25 cellular contexts compared by ENCODE assay signal in genomic region chr19:5942991-5943390, GRCh38. TPM values are rescaled to one million over a fixed set of nuclear protein-coding genes. Genes with fewer than 3 reads are reported as not detected.
DNase-seq lines count a peak whose midpoint lies in the region; ATAC-seq and TF ChIP-seq lines count a peak whose summit lies in the region.
"Had no signal": no experiment of that assay in that cellular context is flagged by ENCODE, and none has a peak within 500 bp of the region (broad histone marks: within the 10 kb centered on the region; RNA-seq: fewer than 3 reads in every experiment).

No MANE protein-coding gene starts in this region.

- H3K27ac Mint-ChIP-seq in GM23338 (peak overlapping the region; percentile 73; the same call in 1 of the 2 replicates), T-helper 17 cell (peak overlapping the region; percentile 97), neural progenitor cell (peak overlapping the region; percentile 96), WTC11 (no peak overlapping the region), T-cell (no peak overlapping the region)
- H3K27ac Mint-ChIP-seq: T-helper 2 cell treated with Interferon-gamma antibody and Interleukin-4, amounts not matched to agents 5 μg/mL and 100 μg/mL, for 36 hours had no signal

- CTCF ChIA-PET in WTC11 (lab: Charles Lee) = interaction anchor here (1.0 to 1.7 kb wide), 3 partner anchors 25 to 139 kb away, joined by 4 to 8 read pairs (median 4); no protein-coding TSS in a partner anchor
- CTCF ChIA-PET in T-cell (lab: Charles Lee) = no interaction called here

- no peaks in the 10 kb centered on the region for H3K9me2 ChIP-seq in GM23338 (ENCODE audit: insufficient read depth)
- H3K9me2 ChIP-seq: SK-N-SH had no signal

- H3K4me1 Mint-ChIP-seq in GM23338 = peaks cover 40% of the 10 kb centered on the region
- H3K4me1 Mint-ChIP-seq in T-helper 17 cell = peaks cover 23% of the 10 kb centered on the region
- peaks cover 49% of the 10 kb centered on the region for H3K4me1 Mint-ChIP-seq in neural progenitor cell
- H3K4me1 Mint-ChIP-seq in WTC11 = peaks cover 13% of the 10 kb centered on the region
- H3K4me1 Mint-ChIP-seq in T-cell = peaks cover 31 to 43% (median 37%) of the 10 kb centered on the region in 3 donors

- no peak overlapping the region for H3K9ac ChIP-seq in neural progenitor cell
- H3K9ac ChIP-seq: SK-N-SH had no signal

- TF ChIP-seq POLR2A in gastroesophageal sphincter (IDR thresholded peaks at IDR 0.05) = no peak

- H3K27ac ChIP-seq in GM23338 (ENCODE audit: low read depth) (no peak overlapping the region), gastroesophageal sphincter (peak overlapping the region in 3 of 4 donors; percentile 66 to 79 (median 67)), neural progenitor cell (no peak overlapping the region)
- H3K27ac ChIP-seq: C4-2B, foreskin keratinocyte, lower lobe of right lung, thyroid gland had no signal

- H3K4me3 ChIP-seq in GM23338 = no peak overlapping the region
- H3K4me3 ChIP-seq in gastroesophageal sphincter = no peak overlapping the region
- no peak overlapping the region for H3K4me3 ChIP-seq in neural progenitor cell
- H3K4me3 ChIP-seq: GM12878, lower lobe of right lung, thyroid gland had no signal

- H3F3A ChIP-seq in GM23338 (replicated peaks; ENCODE audit: low read depth) (no peaks in the 10 kb centered on the region), neural progenitor cell (ENCODE audit: low read depth) (peaks cover 2% of the 10 kb centered on the region)

- POLR2A ChIA-PET in WTC11 (lab: Charles Lee) (no interaction called here), T-cell (lab: Charles Lee) (no interaction called here)

- DNase-seq in GM23338 (ENCODE audit: low spot score) (no peak), T-helper 17 cell (no peak), neural progenitor cell (ENCODE audit: low spot score) (no peak), WTC11 (ENCODE audit: low spot score) (no peak), T-cell (no peak)
- DNase-seq: activated CD4-positive, alpha-beta T cell treated with anti-CD3 and anti-CD28 coated beads for 48 hours; DND-41; foreskin keratinocyte; H7; islet precursor cell; lower lobe of right lung; NCI-H1092; NCI-H1930; NCI-H345; NCI-H748 treated with DMSO at 0.1 percent for 48 hours; SK-N-SH; stimulated activated naive CD8-positive, alpha-beta T cell treated with anti-CD3 and anti-CD28 coated beads, Interleukin-15, Interleukin-2, amounts not matched to agents 100 U/mL and 50 U/mL, for 24 hours; thyroid gland had no signal

- H3K36me3 ChIP-seq in GM23338 (ENCODE audit: insufficient read depth) = peaks cover 8% of the 10 kb centered on the region; the same call in 1 of the 2 replicates
- H3K36me3 ChIP-seq in gastroesophageal sphincter = peaks cover 0 to 39% of the 10 kb centered on the region in 2 donors
- H3K36me3 ChIP-seq in neural progenitor cell = no peaks in the 10 kb centered on the region

- WGBS in gastroesophageal sphincter (ENCODE audit: low coverage in 1 of 2), 2 donors = 31 to 62% methylated on average over 4 to 5 of the region's 9 CpGs

- no peaks in the 10 kb centered on the region for H3K9me3 Mint-ChIP-seq in GM23338
- H3K9me3 Mint-ChIP-seq in neural progenitor cell = no peaks in the 10 kb centered on the region
- H3K9me3 Mint-ChIP-seq in WTC11 = no peaks in the 10 kb centered on the region
- H3K9me3 Mint-ChIP-seq in T-cell = no peaks in the 10 kb centered on the region
- H3K9me3 Mint-ChIP-seq: T-helper 2 cell treated with Interferon-gamma antibody and Interleukin-4, amounts not matched to agents 5 μg/mL and 100 μg/mL, for 36 hours had no signal

- ATAC-seq in GM23338 (no peak), T-helper 17 cell (no peak), gastroesophageal sphincter (no peak), WTC11 (no peak), GM19328 (IDR thresholded peaks at IDR 0.05; ENCODE audit: unreplicated experiment) (no peak), T-cell (replicated peaks in 1 of 4) (no peak), GM19035 (IDR thresholded peaks at IDR 0.05; ENCODE audit: unreplicated experiment) (no peak)
- ATAC-seq: foreskin keratinocyte, GM12878, lower lobe of right lung had no signal

- no peaks in the 10 kb centered on the region for H3K27me3 ChIP-seq in GM23338 (ENCODE audit: insufficient read depth)
- H3K27me3 ChIP-seq in gastroesophageal sphincter = no peaks in the 10 kb centered on the region
- H3K27me3 ChIP-seq in neural progenitor cell = no peaks in the 10 kb centered on the region
- H3K27me3 ChIP-seq: foreskin keratinocyte, thyroid gland had no signal

- no peak overlapping the region for H3K4me2 ChIP-seq in GM23338
- H3K4me2 ChIP-seq in neural progenitor cell = no peak overlapping the region
- H3K4me2 ChIP-seq: SK-N-SH had no signal

- H2AFZ ChIP-seq in GM23338 (no peak overlapping the region), neural progenitor cell (replicated peaks) (no peak overlapping the region)

- H3K4me1 ChIP-seq in GM23338 (ENCODE audit: insufficient read depth) (no peaks in the 10 kb centered on the region; the same call in 1 of the 2 replicates), gastroesophageal sphincter (peaks cover 0 to 76% (median 40%) of the 10 kb centered on the region in 3 donors), neural progenitor cell (peaks cover 13% of the 10 kb centered on the region)
- H3K4me1 ChIP-seq: foreskin keratinocyte had no signal

- peaks cover 36% of the 10 kb centered on the region for H4K20me1 ChIP-seq in GM23338 (replicated peaks; ENCODE audit: insufficient read depth)
- peaks cover 98% of the 10 kb centered on the region for H4K20me1 ChIP-seq in neural progenitor cell (ENCODE audit: low read depth)

- H3K4me3 Mint-ChIP-seq in GM23338 (no peak overlapping the region), T-helper 17 cell (peak overlapping the region; percentile 15), neural progenitor cell (no peak overlapping the region), WTC11 (no peak overlapping the region), T-cell (no peak overlapping the region)
- H3K4me3 Mint-ChIP-seq: activated naive CD8-positive, alpha-beta T cell; T-helper 2 cell treated with Interferon-gamma antibody and Interleukin-4, amounts not matched to agents 5 μg/mL and 100 μg/mL, for 36 hours had no signal

- TF ChIP-seq CTCF in GM23338 (conservative IDR thresholded peaks at IDR 0.05; ENCODE audit: low read depth in 2 of 2) (no peak), gastroesophageal sphincter (IDR thresholded peaks at IDR 0.05) (no peak), neural progenitor cell (IDR thresholded peaks at IDR 0.05) (no peak), WTC11 (IDR thresholded peaks at IDR 0.05) (no peak)

- H3K9me3 ChIP-seq in T-helper 17 cell (ENCODE audit: control insufficient read depth, low read length, poor library complexity, severe bottlenecking) (no peaks in the 10 kb centered on the region), gastroesophageal sphincter (no peaks in the 10 kb centered on the region), neural progenitor cell (ENCODE audit: low read depth) (no peaks in the 10 kb centered on the region)
- H3K9me3 ChIP-seq: lower lobe of right lung, SK-N-SH, thyroid gland had no signal

- no peak for TF ChIP-seq EP300 in gastroesophageal sphincter (IDR thresholded peaks at IDR 0.05)

- H3K79me2 ChIP-seq in GM23338 (replicated peaks; ENCODE audit: insufficient read depth) = peaks cover 86% of the 10 kb centered on the region
- H3K79me2 ChIP-seq in neural progenitor cell (ENCODE audit: low read depth) = peaks cover 69% of the 10 kb centered on the region

- peaks cover 17% of the 10 kb centered on the region for H3K27me3 Mint-ChIP-seq in GM23338 (ENCODE audit: insufficient read depth, low read depth, poor library complexity)
- no peaks in the 10 kb centered on the region for H3K27me3 Mint-ChIP-seq in T-helper 17 cell
- no peaks in the 10 kb centered on the region for H3K27me3 Mint-ChIP-seq in neural progenitor cell (ENCODE audit: insufficient read depth, low read depth)
- H3K27me3 Mint-ChIP-seq in WTC11 (ENCODE audit: low read depth) = no peaks in the 10 kb centered on the region
- H3K27me3 Mint-ChIP-seq in T-cell = no peaks in the 10 kb centered on the region
- H3K27me3 Mint-ChIP-seq: activated naive CD8-positive, alpha-beta T cell had no signal

- H3K36me3 Mint-ChIP-seq in GM23338 (ENCODE audit: low read depth) (peaks cover 37% of the 10 kb centered on the region), T-helper 17 cell (ENCODE audit: low read depth) (no peaks in the 10 kb centered on the region), neural progenitor cell (peaks cover 26% of the 10 kb centered on the region), WTC11 (peaks cover 26% of the 10 kb centered on the region), T-cell (peaks cover 11% of the 10 kb centered on the region)
- H3K36me3 Mint-ChIP-seq: activated naive CD8-positive, alpha-beta T cell had no signal

TF ChIP-seq in WTC11, 78 proteins besides CTCF, POLR2A, EP300 and RAD21 (continues in another document):
- TF ChIP-seq CREM (CRISPR knock-in tag; IDR thresholded peaks at IDR 0.05) = no peak

RNA-seq across cellular contexts. Expression of gene CAPS, which starts 28.9 kb away (rescaled TPM):
- 0.74 and 3.2 TPM in 2 replicates for total RNA-seq in GM23338 (2014; rRNA removed; shearing (Covaris generic))
- 1.5 and 2.5 TPM in 2 replicates for polyA plus RNA-seq in GM23338 (2016; fragmentation: Nextera tagmentation; extraction: Ambion mirVana)
- total RNA-seq in T-helper 17 cell = 10 to 100 TPM; 41.0 to 47.1 TPM
- total RNA-seq in gastroesophageal sphincter = 10 to 100 TPM in 3 of 4 donors, 1 to 10 TPM in 1; 10.0 to 19.6 (median 15.2) TPM
- total RNA-seq in neural progenitor cell (ENCODE audit: low replicate concordance) = 2.2 and 12.4 TPM in 2 replicates
- total RNA-seq in WTC11 (2021) = 4.6 to 5.8 TPM (median 5.3 TPM) in 3 replicates
- total RNA-seq in T-cell = 10 to 100 TPM; 43.3 to 74.8 (median 69.8) TPM

RNA-seq across cellular contexts. Expression of gene RANBP3, which starts 34.9 kb away (rescaled TPM):
- 98.3 and 105 TPM in 2 replicates for total RNA-seq in GM23338 (2014; rRNA removed; shearing (Covaris generic))
- polyA plus RNA-seq in GM23338 (2016; fragmentation: Nextera tagmentation; extraction: Ambion mirVana) = 40.2 and 41.2 TPM in 2 replicates
- total RNA-seq in T-helper 17 cell (10 to 100 TPM; 76.8 to 86.9 TPM), gastroesophageal sphincter (100 to 1,000 TPM in 2 of 4 donors, 10 to 100 TPM in 2; 87.0 to 125 (median 104) TPM), neural progenitor cell (ENCODE audit: low replicate concordance) (77.8 and 83.5 TPM in 2 replicates), WTC11 (2021) (74.5 to 76.3 TPM (median 75.6 TPM) in 3 replicates), T-cell (100 to 1,000 TPM in 2 of 5 donors, 10 to 100 TPM in 3; 90.2 to 101 (median 98.3) TPM)

RNA-seq across cellular contexts. Expression of gene VMAC, which starts 38.3 kb away (rescaled TPM):
- 3.2 and 3.7 TPM in 2 replicates for total RNA-seq in GM23338 (2014; rRNA removed; shearing (Covaris generic))
- polyA plus RNA-seq in GM23338 (2016; fragmentation: Nextera tagmentation; extraction: Ambion mirVana) = 0.79 and 0.89 TPM in 2 replicates
- total RNA-seq in T-helper 17 cell (10 to 100 TPM; 24.6 TPM), gastroesophageal sphincter (1 to 10 TPM; 5.0 to 9.3 (median 8.0) TPM), neural progenitor cell (ENCODE audit: low replicate concordance) (4.6 and 6.8 TPM in 2 replicates), WTC11 (2021) (2.5 to 3.3 TPM (median 3.3 TPM) in 3 replicates), T-cell (10 to 100 TPM; 23.8 to 35.9 (median 30.9) TPM)

RNA-seq across cellular contexts. Expression of gene NDUFA11, which starts 39.4 kb away (rescaled TPM):
- total RNA-seq in GM23338 (2014; rRNA removed; shearing (Covaris generic)) = 171 and 187 TPM in 2 replicates
- polyA plus RNA-seq in GM23338 (2016; fragmentation: Nextera tagmentation; extraction: Ambion mirVana) = 523 and 558 TPM in 2 replicates
- total RNA-seq in T-helper 17 cell = 100 to 1,000 TPM; 102 to 108 TPM
- 100 to 1,000 TPM; 244 to 299 (median 265) TPM for total RNA-seq in gastroesophageal sphincter
- 102 and 197 TPM in 2 replicates for total RNA-seq in neural progenitor cell (ENCODE audit: low replicate concordance)
- total RNA-seq in WTC11 (2021) = 260 to 261 TPM (median 260 TPM) in 3 replicates
- 100 to 1,000 TPM; 106 to 198 (median 185) TPM for total RNA-seq in T-cell

Comparison
In these comparisons a context has a peak if more than half of its experiments do, and no peak if none do; other contexts are left out.
1. H3K27ac ChIP-seq: peak in gastroesophageal sphincter (3 of 4); none in GM23338 (single experiment) and neural progenitor cell (single experiment).
2. H3K27ac Mint-ChIP-seq: peak in GM23338 (single experiment), T-helper 17 cell (single experiment) and neural progenitor cell (single experiment); none in WTC11 (single experiment) and T-cell (0 of 2).